In the genomic region with DNA sequence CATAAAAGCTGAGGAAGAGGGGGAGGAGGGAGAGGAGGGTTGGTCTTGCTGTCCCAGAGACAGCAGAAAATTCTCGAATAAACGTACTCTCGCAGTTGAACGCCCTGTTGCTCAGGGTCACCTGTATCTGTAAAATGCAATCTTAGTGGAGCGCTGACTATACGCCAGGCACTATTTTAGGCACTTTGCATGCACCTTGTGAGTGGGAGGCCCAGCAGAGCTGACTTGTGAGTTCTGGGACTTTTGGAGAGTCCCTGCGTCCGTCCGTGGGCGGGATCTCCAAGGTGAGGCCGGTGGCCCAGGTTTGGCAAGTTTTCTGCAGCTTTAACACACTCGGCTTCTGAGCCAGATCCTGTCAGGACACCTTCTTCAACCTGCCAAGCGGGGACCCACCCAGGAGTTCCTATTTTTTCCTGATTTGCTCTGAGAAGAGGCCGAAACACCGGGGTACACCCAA, we compare ENCODE assay signal across 9 cellular contexts. TPM values are rescaled to one million over a fixed set of nuclear protein-coding genes. Genes with fewer than 3 reads are reported as not detected.
DNase-seq lines count a peak whose midpoint lies in the region; ATAC-seq and TF ChIP-seq lines count a peak whose summit lies in the region.
"Had no signal": no experiment of that assay in that cellular context is flagged by ENCODE, and none has a peak within 500 bp of the region (broad histone marks: within the 10 kb centered on the region; RNA-seq: fewer than 3 reads in every experiment).

No MANE protein-coding gene starts in this region.

- DNase-seq in AG10803 (ENCODE audit: low read depth): no peak
- peak; percentile 85 for DNase-seq in mammary epithelial cell
- DNase-seq in substantia nigra (lab: John Stamatoyannopoulos, UW): peak in 1 of 49 donors; percentile 44
- DNase-seq in NCI-H1105 treated with DMSO at 0.1 percent for 48 hours (lab: John Stamatoyannopoulos, UW): no peak
- DNase-seq in DMS153 treated with DMSO at 0.1 percent for 48 hours (lab: John Stamatoyannopoulos, UW; ENCODE audit: unreplicated experiment): no peak

- H3K4me2 ChIP-seq in OCI-LY1 (ENCODE audit: low read length): peak overlapping the region; percentile 82
- peak overlapping the region; percentile 81 for H3K4me2 ChIP-seq in mammary epithelial cell (ENCODE audit: insufficient read depth, low read depth, low read length)

- H3K79me2 ChIP-seq in OCI-LY1 (ENCODE audit: insufficient read depth, low read length) (no peaks in the 10 kb centered on the region), mammary epithelial cell (ENCODE audit: insufficient read depth, low read length) (no peaks in the 10 kb centered on the region)

- H3K27me3 ChIP-seq in OCI-LY1 (ENCODE audit: insufficient read depth, low read length) (peaks cover 8% of the 10 kb centered on the region; the same call in 1 of the 2 replicates), mammary epithelial cell (ENCODE audit: insufficient read depth, low read length) (no peaks in the 10 kb centered on the region), mononuclear cell (ENCODE audit: insufficient read depth, low read length) (peaks cover 20% of the 10 kb centered on the region)

- TSS peak; percentile 77 for BruUV-seq in mammary epithelial cell (replicated peaks; lab: Mats Ljungman, UMichigan)

- intact Hi-C loops in mammary epithelial cell (cut with micrococcal nuclease): loop anchor here (1.0 to 2.0 kb wide), 6 partner anchors 48 to 215 kb away; no protein-coding TSS in a partner anchor

- no peaks in the 10 kb centered on the region for H3F3A ChIP-seq in OCI-LY1 (ENCODE audit: insufficient read depth, low read length)

- 5% methylated on average over 14 of the region's 15 CpGs for WGBS in mammary epithelial cell (ENCODE audit: low coverage, missing lambda C conversion rate)

- TF ChIP-seq CTCF in AG10803 (conservative IDR thresholded peaks at IDR 0.05; ENCODE audit: low read length): no peak
- TF ChIP-seq CTCF in OCI-LY1 (IDR thresholded peaks at IDR 0.05; ENCODE audit: low read length): no peak
- no peak for TF ChIP-seq CTCF in mammary epithelial cell (conservative IDR thresholded peaks at IDR 0.05 in 1 of 2, IDR thresholded peaks at IDR 0.05 in 1 of 2; ENCODE audit: extremely low read depth in 1 of 2, insufficient read depth in 1 of 2, low read depth in 1 of 2, low read length in 2 of 2)

- H3K9me3 ChIP-seq in OCI-LY1 (ENCODE audit: low read length) (no peaks in the 10 kb centered on the region), mammary epithelial cell (replicated peaks; ENCODE audit: insufficient read depth, low read length) (no peaks in the 10 kb centered on the region), mononuclear cell (ENCODE audit: low read depth, low read length) (no peaks in the 10 kb centered on the region)

- H3K27ac ChIP-seq in OCI-LY1 (ENCODE audit: low read depth, low read length, poor library complexity, severe bottlenecking) (no peak overlapping the region), mammary epithelial cell (ENCODE audit: insufficient read depth, low read depth, low read length) (peak overlapping the region; percentile 99), substantia nigra (ENCODE audit: low read depth, low read length, poor library complexity, severe bottlenecking) (peak overlapping the region; percentile 73)

- H3K4me1 ChIP-seq in OCI-LY1 (ENCODE audit: insufficient read depth, low read length, severe bottlenecking): peaks cover 17% of the 10 kb centered on the region
- H3K4me1 ChIP-seq in mammary epithelial cell (ENCODE audit: insufficient read depth, low read length): peaks cover 65% of the 10 kb centered on the region
- H3K4me1 ChIP-seq in mononuclear cell (ENCODE audit: insufficient read depth, low read length): peaks cover 10% of the 10 kb centered on the region

- dilution Hi-C loops in mammary epithelial cell (cut with HindIII; ENCODE audit: low sequenced_read_pairs): no loop called here

- H3K9me2 ChIP-seq in OCI-LY1 (ENCODE audit: low read depth, low read length): no peaks in the 10 kb centered on the region

- CTCF ChIA-PET in mammary epithelial cell (lab: Charles Lee; ENCODE audit: low non-redundant PET): interaction anchor here (0.6 to 0.9 kb wide), 3 partner anchors 49 to 103 kb away, joined by 3 to 6 read pairs (median 4); no protein-coding TSS in a partner anchor

- H3K9ac ChIP-seq in OCI-LY1 (ENCODE audit: low read length) (peak overlapping the region; percentile 53), mammary epithelial cell (ENCODE audit: insufficient read depth, low read length) (peak overlapping the region; percentile 97)

- H4K20me1 ChIP-seq in OCI-LY1 (ENCODE audit: insufficient read depth, low read length): no peaks in the 10 kb centered on the region
- no peaks in the 10 kb centered on the region for H4K20me1 ChIP-seq in mammary epithelial cell (ENCODE audit: insufficient read depth, low read length)

- H2AFZ ChIP-seq in OCI-LY1 (ENCODE audit: low read length) (peak overlapping the region; percentile 84; the same call in 1 of the 2 replicates), mammary epithelial cell (ENCODE audit: low read depth, low read length) (peak overlapping the region; percentile 38)

- in situ Hi-C loops in mammary epithelial cell (cut with MboI; ENCODE audit: low sequenced_read_pairs in 2 of 2): loop anchor here (5.0 kb wide), 4 partner anchors 46 to 216 kb away; partner anchors contain the start of gene CD9 (in 1 of the 2)

- ATAC-seq in GM21447 (IDR thresholded peaks at IDR 0.05; ENCODE audit: unreplicated experiment): peak; percentile 30

- H3K36me3 ChIP-seq in OCI-LY1 (ENCODE audit: insufficient read depth, low read length) (no peaks in the 10 kb centered on the region), mammary epithelial cell (ENCODE audit: insufficient read depth, low read length) (no peaks in the 10 kb centered on the region)

- peak overlapping the region; percentile 46 for H3K4me3 ChIP-seq in AG10803 (ENCODE audit: low read length)
- H3K4me3 ChIP-seq in OCI-LY1 (ENCODE audit: low read depth, low read length, poor library complexity, severe bottlenecking): peak overlapping the region; percentile 56
- peak overlapping the region; percentile 5 to 42 (median 38) for H3K4me3 ChIP-seq in mammary epithelial cell (replicated peaks in 1 of 3; ENCODE audit: insufficient read depth in 1 of 3, low read depth in 2 of 3, low read length in 3 of 3)
- peak overlapping the region; percentile 41 for H3K4me3 ChIP-seq in mononuclear cell (ENCODE audit: low read length)

RNA-seq across cellular contexts. Expression of gene PLEKHG6, which starts 32.5 kb away (rescaled TPM):
- total RNA-seq in mammary epithelial cell: 1 to 10 TPM; 2.2 to 3.3 TPM
- 2.1 TPM for polyA plus RNA-seq in mammary epithelial cell
- polyA minus RNA-seq in mammary epithelial cell: not detected
- total RNA-seq in mononuclear cell: not detected
- total RNA-seq: lung microvascular endothelial cell had no signal
